22 cellular contexts compared by ENCODE assay signal in genomic region chr16:86334062-86334461, GRCh38.
"Had no signal": no experiment of that assay in that cellular context is flagged by ENCODE, and none has a peak within 500 bp of the region (broad histone marks: within the 10 kb centered on the region; RNA-seq: fewer than 3 reads in every experiment).

No MANE protein-coding gene starts in this region.

- H3K36me3 ChIP-seq: adrenal gland, MG63 had no signal

- H3K4me1 Mint-ChIP-seq: activated B cell treated with CpG ODN at 0.5 μM for 24 hours; activated CD4-positive, alpha-beta T cell treated with anti-CD3 and anti-CD28 coated beads, Interleukin-2, amount 10 ng/mL, durations not matched to agents 7 days and 5 days; activated naive CD8-positive, alpha-beta T cell treated with anti-CD3 and anti-CD28 coated beads, Interleukin-2, amount 10 ng/mL, durations not matched to agents 7 days and 5 days; T-helper 17 cell had no signal

- H3K4me3 ChIP-seq: adrenal gland, body of pancreas, MG63 had no signal

- H3K4me1 ChIP-seq: adrenal gland, body of pancreas had no signal

- H3K27me3 ChIP-seq: body of pancreas had no signal

- H3K36me3 Mint-ChIP-seq: activated CD4-positive, alpha-beta memory T cell treated with anti-CD3 and anti-CD28 coated beads for 36 hours; activated naive CD8-positive, alpha-beta T cell treated with anti-CD3 and anti-CD28 coated beads, Interleukin-2, amount 10 ng/mL, durations not matched to agents 7 days and 5 days had no signal

- DNase-seq: activated B cell treated with CpG ODN at 0.5 μM for 24 hours; activated CD4-positive, alpha-beta memory T cell treated with anti-CD3 and anti-CD28 coated beads for 36 hours; activated CD4-positive, alpha-beta T cell treated with anti-CD3 and anti-CD28 coated beads, Interleukin-2, amount 10 ng/mL, durations not matched to agents 7 days and 5 days; activated CD8-positive, alpha-beta memory T cell treated with anti-CD3 and anti-CD28 coated beads for 24 hours; activated gamma-delta T cell; activated naive CD4-positive, alpha-beta T cell treated with anti-CD3 and anti-CD28 coated beads, Interleukin-2, amount 50 U/mL, for 16 hours; activated naive CD8-positive, alpha-beta T cell treated with anti-CD3 and anti-CD28 coated beads, Interleukin-2, amount 10 ng/mL, durations not matched to agents 7 days and 5 days; activated T-cell treated with anti-CD3 and anti-CD28 coated beads, Interleukin-2, amount 50 U/mL, for 4 hours; adrenal gland; body of pancreas; central memory CD4-positive, alpha-beta T cell; MG63; MV-4-11; NCI-H1092 treated with DMSO at 0.1 percent for 48 hours; NCI-H1417 treated with DMSO at 0.1 percent for 48 hours; NCI-H1694; NCI-H2029; NCI-H446; NCI-H524; SIG-M5; T-helper 17 cell; T-helper 9 cell had no signal

- H3K27ac Mint-ChIP-seq: activated B cell treated with CpG ODN at 0.5 μM for 24 hours; activated CD4-positive, alpha-beta memory T cell treated with anti-CD3 and anti-CD28 coated beads for 36 hours; activated CD4-positive, alpha-beta T cell treated with anti-CD3 and anti-CD28 coated beads, Interleukin-2, amount 10 ng/mL, durations not matched to agents 7 days and 5 days; activated naive CD8-positive, alpha-beta T cell treated with anti-CD3 and anti-CD28 coated beads, Interleukin-2, amount 10 ng/mL, durations not matched to agents 7 days and 5 days; T-helper 17 cell had no signal

- H3K9me3 Mint-ChIP-seq: activated B cell treated with CpG ODN at 0.5 μM for 24 hours; activated CD4-positive, alpha-beta T cell treated with anti-CD3 and anti-CD28 coated beads, Interleukin-2, amount 10 ng/mL, durations not matched to agents 7 days and 5 days; activated naive CD8-positive, alpha-beta T cell treated with anti-CD3 and anti-CD28 coated beads, Interleukin-2, amount 10 ng/mL, durations not matched to agents 7 days and 5 days; activated T-cell treated with anti-CD3 and anti-CD28 coated beads, Interleukin-2, amount 50 U/mL, for 4 hours had no signal

- ATAC-seq: activated T-cell treated with anti-CD3 and anti-CD28 coated beads, Interleukin-2, amount 50 U/mL, for 4 hours; body of pancreas; T-helper 17 cell had no signal

- H3K4me3 Mint-ChIP-seq: activated B cell treated with CpG ODN at 0.5 μM for 24 hours; activated CD4-positive, alpha-beta memory T cell treated with anti-CD3 and anti-CD28 coated beads for 36 hours; activated CD4-positive, alpha-beta T cell treated with anti-CD3 and anti-CD28 coated beads, Interleukin-2, amount 10 ng/mL, durations not matched to agents 7 days and 5 days; activated naive CD8-positive, alpha-beta T cell treated with anti-CD3 and anti-CD28 coated beads, Interleukin-2, amount 10 ng/mL, durations not matched to agents 7 days and 5 days; activated T-cell treated with anti-CD3 and anti-CD28 coated beads, Interleukin-2, amount 50 U/mL, for 4 hours; T-helper 17 cell had no signal

- H3K27ac ChIP-seq: adrenal gland, body of pancreas had no signal

- H3K9me3 ChIP-seq: adrenal gland, body of pancreas, MG63 had no signal
